ENCODE assay signal across 8 cellular contexts in genomic region chr12:14167005-14167628, GRCh38.
DNase-seq lines count a peak whose midpoint lies in the region; ATAC-seq and TF ChIP-seq lines count a peak whose summit lies in the region.

No MANE protein-coding gene starts in this region.

- no peaks in the 10 kb centered on the region for H3K36me3 Mint-ChIP-seq in CD14-positive monocyte

- no peak overlapping the region for H3K27ac Mint-ChIP-seq in CD14-positive monocyte

- peak; percentile 61 for ATAC-seq in GM18907 (IDR thresholded peaks at IDR 0.05; ENCODE audit: unreplicated experiment)
- no peak for ATAC-seq in GM21786 (IDR thresholded peaks at IDR 0.05; ENCODE audit: unreplicated experiment)

- intact Hi-C loops in CD14-positive monocyte (cut with micrococcal nuclease), result loop anchor here (10.0 kb wide), 2 partner anchors 302 to 882 kb away; no protein-coding TSS in a partner anchor

- TF ChIP-seq CTCF in CD14-positive monocyte (IDR thresholded peaks at IDR 0.05), result peak; percentile 96

- H3K9me3 Mint-ChIP-seq in CD14-positive monocyte, result no peaks in the 10 kb centered on the region

- no peak overlapping the region for H3K27ac ChIP-seq in substantia nigra (ENCODE audit: low read depth, low read length, poor library complexity, severe bottlenecking)

- DNase-seq in CD14-positive monocyte (ENCODE audit: low spot score), result no peak
- peak; percentile 45 for DNase-seq in NCI-H1092 treated with DMSO at 0.1 percent for 48 hours (lab: John Stamatoyannopoulos, UW)
- DNase-seq in T1000 (lab: John Stamatoyannopoulos, UW), result peak; percentile 29
- peak; percentile 72 for DNase-seq in dermis blood vessel endothelial cell
- peak; percentile 85 for DNase-seq in medulla oblongata (ENCODE audit: extremely low spot score)
- DNase-seq in substantia nigra (lab: John Stamatoyannopoulos, UW), result peak in 30 of 49 donors; percentile 0 to 46 (median 12)

- no peak overlapping the region for H3K4me3 Mint-ChIP-seq in CD14-positive monocyte

- peaks cover 3% of the 10 kb centered on the region for H3K4me1 Mint-ChIP-seq in CD14-positive monocyte

- H3K27me3 Mint-ChIP-seq in CD14-positive monocyte (ENCODE audit: low read depth in 3 of 3), result peaks cover 5 to 8% (median 6%) of the 10 kb centered on the region in 3 donors
